8 cellular contexts compared by ENCODE assay signal in the genomic region with DNA sequence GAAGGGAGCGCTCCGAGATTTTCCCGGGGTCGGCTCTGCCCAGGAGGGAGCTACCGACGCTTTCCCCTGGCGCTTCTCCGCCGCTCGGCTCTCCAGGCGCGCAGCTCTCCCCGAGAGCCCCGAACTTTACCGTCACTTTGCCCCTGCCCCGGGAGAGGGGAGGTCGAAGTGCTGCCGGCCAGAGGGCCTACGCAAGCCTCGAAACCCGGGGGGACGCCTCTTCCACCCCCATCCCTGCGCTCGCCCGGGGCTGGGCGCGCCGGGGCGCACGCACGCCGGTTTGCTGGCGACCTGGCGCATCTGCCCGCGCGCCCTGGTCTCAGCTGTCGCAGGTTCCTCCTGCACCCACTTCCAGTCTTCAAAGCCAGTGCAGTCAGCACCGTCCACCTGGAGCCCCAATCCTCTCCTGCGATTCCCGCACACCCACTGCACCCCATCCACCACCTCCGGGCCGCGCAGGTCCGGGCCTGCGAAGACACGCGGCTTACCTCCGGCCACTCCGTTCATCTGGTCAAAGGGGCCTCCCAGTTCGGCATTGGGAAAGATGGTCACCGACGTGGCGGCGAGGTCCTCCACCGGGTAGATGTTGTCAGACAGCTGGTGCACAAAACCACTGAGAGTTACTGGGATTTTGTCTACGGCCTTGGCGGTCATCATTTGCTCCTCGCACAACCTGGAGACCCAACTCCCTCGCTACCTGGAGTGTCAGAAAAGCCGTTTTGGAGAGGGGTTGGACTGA. TPM values are rescaled to one million over a fixed set of nuclear protein-coding genes. Genes with fewer than 3 reads are reported as not detected.
A peak's percentile ranks its signal among the peaks of the same experiment; 100 is the strongest.
DNase-seq lines count a peak whose midpoint lies in the region; ATAC-seq and TF ChIP-seq lines count a peak whose summit lies in the region.

No MANE protein-coding gene starts in this region.

- no peak overlapping the region for H3K27ac ChIP-seq in vagina

- H3K27me3 Mint-ChIP-seq in activated B cell treated with CpG ODN at 0.5 μM for 24 hours (peaks cover 8% of the 10 kb centered on the region), naive B cell (peaks cover 9 to 21% (median 11%) of the 10 kb centered on the region in 3 donors)

- intact Hi-C loops in activated B cell treated with CpG ODN at 0.5 μM for 24 hours (cut with micrococcal nuclease) (loop anchor here (1.0 to 10.0 kb wide), 18 partner anchors 11 to 1678 kb away; a partner anchor contains a TSS), vagina (cut with DNase I) (no loop called here)

- no peaks in the 10 kb centered on the region for H3K36me3 ChIP-seq in vagina

- no peak for ATAC-seq in activated B cell treated with CpG ODN at 0.5 μM for 24 hours (ENCODE audit: low read depth)
- ATAC-seq in naive B cell (ENCODE audit: low read depth in 2 of 2): no peak

- TF ChIP-seq POLR2A in vagina (IDR thresholded peaks at IDR 0.05): no peak

- peak; percentile 47 for DNase-seq in activated B cell treated with CpG ODN at 0.5 μM for 24 hours
- peak; percentile 18 for DNase-seq in epithelial cell of esophagus (ENCODE audit: low read depth)
- DNase-seq in naive B cell: peak; percentile 26
- peak in 1 of 2 donors; percentile 88 for DNase-seq in vagina (ENCODE audit: extremely low spot score in 2 of 2)
- no peak for DNase-seq in hepatic stellate cell (ENCODE audit: low spot score)
- no peak for DNase-seq in RKO (ENCODE audit: low spot score)
- no peak for DNase-seq in amygdala (lab: John Stamatoyannopoulos, UW)

- H3K27ac Mint-ChIP-seq in activated B cell treated with CpG ODN at 0.5 μM for 24 hours (peak overlapping the region; percentile 94), naive B cell (peak overlapping the region; percentile 93 to 99 (median 97))

- no peaks in the 10 kb centered on the region for H3K9me3 ChIP-seq in vagina

- POLR2A ChIA-PET in activated B cell treated with CpG ODN at 0.5 μM for 24 hours (lab: Charles Lee): interaction anchor here (0.6 to 6.4 kb wide), 16 partner anchors 10 to 317 kb away, joined by 3 to 68 read pairs (median 6); a partner anchor contains a TSS

- H3K9me3 Mint-ChIP-seq in activated B cell treated with CpG ODN at 0.5 μM for 24 hours: no peaks in the 10 kb centered on the region
- H3K9me3 Mint-ChIP-seq in naive B cell: no peaks in the 10 kb centered on the region

- H3K4me3 Mint-ChIP-seq in activated B cell treated with CpG ODN at 0.5 μM for 24 hours: peak overlapping the region; percentile 92
- H3K4me3 Mint-ChIP-seq in naive B cell: peak overlapping the region; percentile 92 to 99 (median 98)

- H3K36me3 Mint-ChIP-seq in activated B cell treated with CpG ODN at 0.5 μM for 24 hours (ENCODE audit: low read depth) (peaks cover 15% of the 10 kb centered on the region), naive B cell (no peaks in the 10 kb centered on the region)

- no peak for TF ChIP-seq CTCF in activated B cell treated with CpG ODN at 0.5 μM for 24 hours (IDR thresholded peaks at IDR 0.05)
- TF ChIP-seq CTCF in epithelial cell of esophagus (IDR thresholded peaks at IDR 0.05; ENCODE audit: insufficient read depth, low read depth, low read length, missing control alignments): no peak
- TF ChIP-seq CTCF in vagina (IDR thresholded peaks at IDR 0.05): no peak

- peaks cover 40% of the 10 kb centered on the region for H3K4me1 ChIP-seq in vagina

- CTCF ChIA-PET in activated B cell treated with CpG ODN at 0.5 μM for 24 hours (lab: Charles Lee): interaction anchor here (1.2 to 10.6 kb wide), 7 partner anchors 81 to 905 kb away, joined by 3 to 171 read pairs (median 32); no protein-coding TSS in a partner anchor

- H3K4me3 ChIP-seq in GM08714 (ENCODE audit: low read length): peak overlapping the region; percentile 81
- H3K4me3 ChIP-seq in epithelial cell of esophagus (ENCODE audit: low read length): peak overlapping the region; percentile 59
- H3K4me3 ChIP-seq in vagina: peak overlapping the region; percentile 53 to 91

- no peaks in the 10 kb centered on the region for H3K27me3 ChIP-seq in vagina

- H3K4me1 Mint-ChIP-seq in activated B cell treated with CpG ODN at 0.5 μM for 24 hours: peaks cover 65% of the 10 kb centered on the region
- peaks cover 47 to 58% (median 48%) of the 10 kb centered on the region in 3 donors for H3K4me1 Mint-ChIP-seq in naive B cell

RNA-seq across cellular contexts. Expression of a gene that starts 0.6 kb away (rescaled TPM):
- total RNA-seq in activated B cell treated with CpG ODN at 0.5 μM for 24 hours (6.1 and 9.4 TPM in 2 replicates), vagina (3.2 TPM)
- polyA plus RNA-seq in naive B cell (ENCODE audit: low read depth in 6 of 6): 1 to 10 TPM; 1.7 to 8.6 (median 3.5) TPM

RNA-seq across cellular contexts. Expression of a gene that starts 11.0 kb away (rescaled TPM):
- total RNA-seq in activated B cell treated with CpG ODN at 0.5 μM for 24 hours (21.6 and 21.7 TPM in 2 replicates), vagina (17.2 TPM)
- polyA plus RNA-seq in naive B cell (ENCODE audit: low read depth in 6 of 6): 1 to 10 TPM; 1.4 to 4.9 (median 3.8) TPM

Comparison
In these comparisons a context has a peak if more than half of its experiments do, and no peak if none do; other contexts are left out.
1. DNase-seq: peak in activated B cell treated with CpG ODN at 0.5 μM for 24 hours (single experiment), epithelial cell of esophagus (single experiment) and naive B cell (single experiment); none in hepatic stellate cell (single experiment), RKO (single experiment) and amygdala (0 of 56).
2. Peak in every context shown above with its lines, with median percentiles within 50 percentile points of each other: H3K4me3 ChIP-seq.